ENCODE assay signal across 8 cellular contexts in the genomic region with DNA sequence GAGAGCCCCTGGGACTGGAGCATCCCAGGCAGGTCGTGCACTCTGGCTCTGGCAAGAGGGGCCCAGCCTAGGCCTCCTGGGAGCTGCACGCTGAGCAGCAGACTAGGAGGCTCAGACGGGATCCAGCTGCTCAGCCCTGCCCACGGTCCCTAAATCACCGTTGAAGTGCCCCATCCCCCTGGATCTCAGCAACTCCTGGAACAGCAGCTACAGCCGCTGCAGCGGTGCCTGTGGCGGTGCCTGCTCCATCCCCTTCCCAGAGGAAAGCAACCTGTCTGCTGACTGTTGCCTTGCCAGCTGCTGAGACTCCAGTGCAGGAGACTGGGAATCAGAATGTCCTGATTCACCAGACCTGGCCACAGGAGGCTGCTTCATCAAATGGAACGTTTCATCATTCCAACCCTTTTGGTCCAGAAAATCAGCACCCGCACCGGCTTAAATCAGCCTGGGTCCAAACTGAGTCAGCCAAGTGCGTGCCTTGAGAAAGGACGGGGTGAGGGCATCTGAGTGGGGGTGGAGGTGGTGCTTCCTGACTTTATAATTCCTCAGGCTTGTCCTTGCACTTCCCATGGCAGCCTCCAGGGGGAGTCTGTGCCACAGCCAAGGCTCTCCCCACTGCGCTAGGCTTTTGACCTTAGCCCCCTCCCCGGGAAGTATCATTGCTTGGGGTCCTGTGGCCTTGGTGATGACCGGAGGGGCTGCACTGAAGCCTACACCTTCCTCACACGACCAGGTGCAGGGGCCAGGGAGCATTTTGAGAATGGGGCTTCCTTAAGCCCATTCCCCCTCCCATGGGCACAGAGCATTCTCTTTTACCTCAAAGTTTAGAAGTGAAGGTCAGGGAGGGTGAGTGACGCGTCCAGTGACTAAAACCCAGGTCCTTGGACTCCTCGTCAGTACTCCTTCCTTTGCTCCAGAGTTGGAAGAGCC. TPM values are rescaled to one million over a fixed set of nuclear protein-coding genes. Genes with fewer than 3 reads are reported as not detected.
DNase-seq lines count a peak whose midpoint lies in the region; ATAC-seq and TF ChIP-seq lines count a peak whose summit lies in the region.

No MANE protein-coding gene starts in this region.

- no peaks in the 10 kb centered on the region for H4K20me1 ChIP-seq in DND-41 (ENCODE audit: insufficient read depth, low read length)

- H3K4me3 ChIP-seq in DND-41 (ENCODE audit: low read depth in 1 of 2, low read length in 2 of 2): no peak overlapping the region
- no peak overlapping the region for H3K4me3 ChIP-seq in ascending aorta

- TF ChIP-seq CTCF in DND-41 (IDR thresholded peaks at IDR 0.05; ENCODE audit: borderline replicate concordance, extremely low read depth, low read length, poor library complexity, severe bottlenecking): peak; percentile 74
- peak; percentile 33 to 70 (median 65) for TF ChIP-seq CTCF in ascending aorta (IDR thresholded peaks at IDR 0.05)

- peak; percentile 86 for ATAC-seq in DND-41 (ENCODE audit: insufficient read depth, low read depth)
- peak; percentile 51 for ATAC-seq in HG02852 (IDR thresholded peaks at IDR 0.05; ENCODE audit: unreplicated experiment)
- no peak for ATAC-seq in HG02870 (IDR thresholded peaks at IDR 0.05; ENCODE audit: unreplicated experiment)

- H3K4me2 ChIP-seq in DND-41 (ENCODE audit: insufficient read depth, low read length): peak overlapping the region; percentile 38; the same call in 1 of the 2 replicates

- H3K27ac ChIP-seq in DND-41 (ENCODE audit: low read length) (no peak overlapping the region), ascending aorta (no peak overlapping the region)

- H2AFZ ChIP-seq in DND-41 (ENCODE audit: low read depth, low read length): peak overlapping the region; percentile 48; the same call in 1 of the 2 replicates

- H3K36me3 ChIP-seq in DND-41 (ENCODE audit: insufficient read depth, low read length) (no peaks in the 10 kb centered on the region), ascending aorta (no peaks in the 10 kb centered on the region)

- DNase-seq in DND-41: peak; percentile 59
- DNase-seq in RPMI7951 (ENCODE audit: low read depth): peak; percentile 41
- DNase-seq in ascending aorta (ENCODE audit: low spot score in 2 of 2): peak in 1 of 2 donors; percentile 75
- DNase-seq in iPS-NIHi7 (ENCODE audit: extremely low spot score): peak; percentile 74
- peak; percentile 36 to 57 for DNase-seq in stimulated activated CD4-positive, alpha-beta T cell treated with anti-CD3 and anti-CD28 coated beads, Interleukin-2, amount 100 ng/mL, for 24 hours
- no peak for DNase-seq in NCI-H187 (lab: John Stamatoyannopoulos, UW)

- no peaks in the 10 kb centered on the region for H3K4me1 ChIP-seq in DND-41 (ENCODE audit: insufficient read depth, low read length)
- H3K4me1 ChIP-seq in ascending aorta: peaks cover 0 to 3% of the 10 kb centered on the region in 2 donors

- H3K79me2 ChIP-seq in DND-41 (ENCODE audit: insufficient read depth, low read length): no peaks in the 10 kb centered on the region

- intact Hi-C loops in ascending aorta (cut with DNase I): no loop called here

- H3K9me3 ChIP-seq in DND-41 (ENCODE audit: insufficient read depth, low read length, severe bottlenecking) (no peaks in the 10 kb centered on the region), ascending aorta (no peaks in the 10 kb centered on the region)

- H3K9ac ChIP-seq in DND-41 (ENCODE audit: low read depth, low read length): no peak overlapping the region

- H3K27me3 ChIP-seq in DND-41 (ENCODE audit: insufficient read depth, low read length, poor library complexity) (no peaks in the 10 kb centered on the region), ascending aorta (no peaks in the 10 kb centered on the region)

RNA-seq across cellular contexts. Expression of a gene that starts 6.5 kb away (rescaled TPM):
- 2.9 and 3.3 TPM in 2 replicates for total RNA-seq in RPMI7951 (2014; rRNA removed; shearing (Covaris generic))
- not detected for total RNA-seq in ascending aorta

Comparison
In these comparisons a context has a peak if more than half of its experiments do, and no peak if none do; other contexts are left out.
1. DNase-seq: peak in DND-41 (single experiment), RPMI7951 (single experiment), iPS-NIHi7 (single experiment) and stimulated activated CD4-positive, alpha-beta T cell treated with anti-CD3 and anti-CD28 coated beads, Interleukin-2, amount 100 ng/mL, for 24 hours (2 of 2); none in NCI-H187 (0 of 2).